ENCODE assay signal across 29 cellular contexts in the genomic region with DNA sequence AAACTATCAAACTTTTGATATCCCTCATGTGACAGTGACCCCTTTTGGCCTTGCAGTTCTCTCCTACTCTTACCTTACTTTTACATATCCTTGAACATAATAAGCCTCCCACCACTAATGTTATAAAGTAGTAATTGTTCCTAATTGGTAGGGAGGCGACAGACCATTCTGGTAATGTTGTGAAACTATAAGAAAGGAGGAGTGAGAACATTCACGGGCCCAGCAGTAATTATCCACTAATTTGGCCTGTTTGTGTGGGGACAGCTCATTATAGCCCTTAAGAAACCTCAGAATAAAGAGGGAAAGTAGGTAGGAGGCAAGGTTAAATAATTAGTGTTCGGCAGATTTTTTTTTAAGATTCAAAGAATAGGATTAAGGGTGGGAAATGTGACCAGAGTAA.
"Had no signal": no experiment of that assay in that cellular context is flagged by ENCODE, and none has a peak within 500 bp of the region (broad histone marks: within the 10 kb centered on the region; RNA-seq: fewer than 3 reads in every experiment).

No MANE protein-coding gene starts in this region.

- H3K27ac ChIP-seq: brain microvascular endothelial cell, esophagus muscularis mucosa, foreskin keratinocyte, gastrocnemius medialis, heart right ventricle, WERI-Rb-1 had no signal

- DNase-seq: activated B cell treated with CpG ODN at 0.5 μM for 24 hours; activated CD4-positive, alpha-beta T cell treated with anti-CD3 and anti-CD28 coated beads for 48 hours; activated CD4-positive, alpha-beta T cell treated with anti-CD3 and anti-CD28 coated beads, Interleukin-2, amount 50 U/mL, for 1 hour; activated CD4-positive, alpha-beta T cell treated with anti-CD3 and anti-CD28 coated beads, Interleukin-2, amount 50 U/mL, for 48 hours; activated CD8-positive, alpha-beta memory T cell treated with anti-CD3 and anti-CD28 coated beads for 24 hours; activated CD8-positive, alpha-beta T cell treated with anti-CD3 and anti-CD28 coated beads for 36 hours; activated effector memory CD4-positive, alpha-beta T cell treated with Interleukin-2 at 50 U/mL for 16 hours; activated gamma-delta T cell treated with Interleukin-2 at 50 U/mL for 16 hours; activated naive CD4-positive, alpha-beta T cell treated with anti-CD3 and anti-CD28 coated beads, Interleukin-2, amount 50 U/mL, for 16 hours; activated naive CD4-positive, alpha-beta T cell treated with Interleukin-2 at 50 U/mL for 16 hours; activated T-cell treated with anti-CD3 and anti-CD28 coated beads, Interleukin-2, amount 50 U/mL, for 4 hours; amniotic stem cell; brain microvascular endothelial cell; cortex of kidney; dermis blood vessel endothelial cell; effector CD4-positive, alpha-beta T cell; effector memory CD8-positive, alpha-beta T cell; erythroblast; foreskin keratinocyte; gastrocnemius medialis; glutamatergic neuron; heart right ventricle; T-helper 17 cell; T1000; WERI-Rb-1 had no signal

- FAIRE-seq: bronchial epithelial cell had no signal

- H3K4me1 ChIP-seq: esophagus muscularis mucosa, foreskin keratinocyte, gastrocnemius medialis, heart right ventricle had no signal

- H3K36me3 ChIP-seq: brain microvascular endothelial cell, esophagus muscularis mucosa, gastrocnemius medialis, heart right ventricle, WERI-Rb-1 had no signal

- H3K27me3 ChIP-seq: brain microvascular endothelial cell, esophagus muscularis mucosa, foreskin keratinocyte, gastrocnemius medialis, heart right ventricle had no signal

- H3K4me3 ChIP-seq: esophagus muscularis mucosa, gastrocnemius medialis, heart right ventricle had no signal

- ATAC-seq: activated CD4-positive, CD25-positive, alpha-beta regulatory T cell treated with anti-CD3 and anti-CD28 coated beads, Interleukin-2, amount 50 U/mL, for 24 hours; activated CD8-positive, alpha-beta T cell treated with anti-CD3 and anti-CD28 coated beads for 36 hours; activated T-cell treated with anti-CD3 and anti-CD28 coated beads, Interleukin-2, amount 50 U/mL, for 4 hours; activated T-helper 17 cell treated with anti-CD3 and anti-CD28 coated beads, Interleukin-2, amount 50 U/mL, for 72 hours; effector memory CD8-positive, alpha-beta T cell; foreskin keratinocyte; gastrocnemius medialis; heart right ventricle; T-helper 17 cell had no signal

- H3K9me3 ChIP-seq: gastrocnemius medialis had no signal
